ENCODE assay signal across 16 cellular contexts in genomic region chr14:26180221-26180620, GRCh38.
DNase-seq lines count a peak whose midpoint lies in the region; TF ChIP-seq lines count a peak whose summit lies in the region.
"Had no signal": no experiment of that assay in that cellular context is flagged by ENCODE, and none has a peak within 500 bp of the region (broad histone marks: within the 10 kb centered on the region; RNA-seq: fewer than 3 reads in every experiment).

No MANE protein-coding gene starts in this region.

- H3K27ac ChIP-seq in endodermal cell (ENCODE audit: low read depth, low read length), result no peak overlapping the region
- H3K27ac ChIP-seq: BLaER1 treated with 17β-estradiol and CSF1 and Interleukin-3, amounts not matched to agents 10 nM and 100 nM had no signal

- H3K9ac ChIP-seq in endodermal cell (ENCODE audit: extremely low read depth, low read length, poor library complexity, severe bottlenecking), result no peak overlapping the region
- H3K9ac ChIP-seq: BLaER1 treated with 17β-estradiol and CSF1 and Interleukin-3, amounts not matched to agents 10 nM and 100 nM had no signal

- H3K27me3 Mint-ChIP-seq in endodermal cell (ENCODE audit: insufficient read depth), result no peaks in the 10 kb centered on the region
- H3K27me3 Mint-ChIP-seq: IgD-negative memory B cell had no signal

- H3K9me3 Mint-ChIP-seq in endodermal cell, result no peaks in the 10 kb centered on the region
- H3K9me3 Mint-ChIP-seq: GM23338 had no signal

- no peaks in the 10 kb centered on the region for H3K9me3 ChIP-seq in endodermal cell (ENCODE audit: control insufficient read depth, low read length)
- H3K9me3 ChIP-seq: BLaER1 treated with 17β-estradiol and CSF1 and Interleukin-3, amounts not matched to agents 10 nM and 100 nM had no signal

- no peaks in the 10 kb centered on the region for H3K36me3 Mint-ChIP-seq in endodermal cell (ENCODE audit: low read depth)
- H3K36me3 Mint-ChIP-seq: IgD-negative memory B cell had no signal

- H3K4me3 Mint-ChIP-seq in endodermal cell, result no peak overlapping the region
- H3K4me3 Mint-ChIP-seq: GM23338; IgD-negative memory B cell; T-helper 1 cell treated with Interleukin-12 subunit alpha and Interleukin-12 subunit beta and Interleukin-4 antibody, amounts not matched to agents 30 μg/mL and 1 μg/mL, for 36 hours had no signal

- TF ChIP-seq CTCF in endodermal cell (conservative IDR thresholded peaks at IDR 0.05), result no peak

- H3K4me1 Mint-ChIP-seq in endodermal cell, result peaks cover 3% of the 10 kb centered on the region
- H3K4me1 Mint-ChIP-seq: IgD-negative memory B cell had no signal

- no peak overlapping the region for H3K27ac Mint-ChIP-seq in endodermal cell
- H3K27ac Mint-ChIP-seq: GM23338; IgD-negative memory B cell; T-helper 1 cell treated with Interleukin-12 subunit alpha and Interleukin-12 subunit beta and Interleukin-4 antibody, amounts not matched to agents 30 μg/mL and 1 μg/mL, for 36 hours had no signal

- H3K36me3 ChIP-seq in endodermal cell (ENCODE audit: control insufficient read depth, insufficient read depth, low read length), result no peaks in the 10 kb centered on the region
- H3K36me3 ChIP-seq: BLaER1 treated with 17β-estradiol and CSF1 and Interleukin-3, amounts not matched to agents 10 nM and 100 nM had no signal

- peak; percentile 31 for DNase-seq in DMS153 treated with DMSO at 0.1 percent for 48 hours (lab: John Stamatoyannopoulos, UW; ENCODE audit: unreplicated experiment)
- DNase-seq in NCI-H1105 (lab: John Stamatoyannopoulos, UW), result peak; percentile 85
- DNase-seq in NCI-H69 (lab: John Stamatoyannopoulos, UW), result peak; percentile 30
- peak; percentile 33 for DNase-seq in occipital lobe (lab: John Stamatoyannopoulos, UW)
- DNase-seq in endodermal cell, result no peak
- DNase-seq in NCI-H187 (lab: John Stamatoyannopoulos, UW), result no peak
- no peak for DNase-seq in cerebellar cortex (ENCODE audit: low spot score)
- DNase-seq: DMS53, NCI-H1694 treated with DMSO at 0.1 percent for 48 hours, NCI-H82, SHP77 treated with DMSO at 0.1 percent for 48 hours had no signal

- H3K4me3 ChIP-seq in endodermal cell (ENCODE audit: low read length), result no peak overlapping the region
- H3K4me3 ChIP-seq: BLaER1 treated with 17β-estradiol and CSF1 and Interleukin-3, amounts not matched to agents 10 nM and 100 nM; GM12878; GM23338 had no signal

- H3K27me3 ChIP-seq in endodermal cell (ENCODE audit: control insufficient read depth, insufficient read depth, low read length, poor library complexity, severe bottlenecking), result no peaks in the 10 kb centered on the region

- WGBS in endodermal cell (ENCODE audit: insufficient coverage in 1 of 2, insufficient read length in 1 of 2), 2 experiments, result 75 to 90% methylated on average over 2 of the region's 2 CpGs

- no peaks in the 10 kb centered on the region for H3K4me1 ChIP-seq in endodermal cell (ENCODE audit: control insufficient read depth, insufficient read depth, low read length)
- H3K4me1 ChIP-seq: BLaER1 treated with 17β-estradiol and CSF1 and Interleukin-3, amounts not matched to agents 10 nM and 100 nM had no signal

Comparison
In these comparisons a context has a peak if more than half of its experiments do, and no peak if none do; other contexts are left out.
1. DNase-seq: peak in DMS153 treated with DMSO at 0.1 percent for 48 hours (single experiment), NCI-H1105 (single experiment), NCI-H69 (single experiment) and occipital lobe (single experiment); none in endodermal cell (single experiment), NCI-H187 (0 of 2) and cerebellar cortex (single experiment).